8 cellular contexts compared by ENCODE assay signal in genomic region chr1:99004270-99005141, GRCh38.
DNase-seq lines count a peak whose midpoint lies in the region; ATAC-seq lines count a peak whose summit lies in the region.

A gene with protein sequence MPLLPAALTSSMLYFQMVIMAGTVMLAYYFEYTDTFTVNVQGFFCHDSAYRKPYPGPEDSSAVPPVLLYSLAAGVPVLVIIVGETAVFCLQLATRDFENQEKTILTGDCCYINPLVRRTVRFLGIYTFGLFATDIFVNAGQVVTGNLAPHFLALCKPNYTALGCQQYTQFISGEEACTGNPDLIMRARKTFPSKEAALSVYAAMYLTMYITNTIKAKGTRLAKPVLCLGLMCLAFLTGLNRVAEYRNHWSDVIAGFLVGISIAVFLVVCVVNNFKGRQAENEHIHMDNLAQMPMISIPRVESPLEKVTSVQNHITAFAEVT (minus strand): TSS chr1:99004861. CDS start chr1:99004671, 190 bp downstream.

- DNase-seq in NCI-H69 (lab: John Stamatoyannopoulos, UW), result peak; percentile 29
- DNase-seq in astrocyte of the hippocampus (ENCODE audit: low read depth, low spot score), result peak; percentile 64
- peak; percentile 17 for DNase-seq in iris pigment epithelial cell (ENCODE audit: low read depth)
- peak; percentile 20 to 37 for DNase-seq in stimulated activated CD4-positive, alpha-beta T cell treated with anti-CD3 and anti-CD28 coated beads, Interleukin-2, amount 100 ng/mL, for 24 hours
- no peak for DNase-seq in DMS153 treated with DMSO at 0.1 percent for 48 hours (lab: John Stamatoyannopoulos, UW; ENCODE audit: unreplicated experiment)

- H3K4me1 ChIP-seq in ES-I3 (ENCODE audit: insufficient read depth, low read length), result 0 out of 2 replicates have a peak, but pooled peaks cover 3% of the 10 kb centered on the region

- H3K9ac ChIP-seq in ES-I3 (ENCODE audit: low read depth, low read length), result peak within 1 kb of the TSS; percentile 78

- no peak for ATAC-seq in GM18873 (IDR thresholded peaks at IDR 0.05; ENCODE audit: low FRiP score, unreplicated experiment)
- no peak for ATAC-seq in HG02840 (IDR thresholded peaks at IDR 0.05; ENCODE audit: low FRiP score, unreplicated experiment)

- no peaks in the 10 kb centered on the region for H3K9me3 ChIP-seq in ES-I3 (ENCODE audit: control insufficient read depth, insufficient read depth, low read length)

- H3K36me3 ChIP-seq in ES-I3 (ENCODE audit: insufficient read depth, low read length), result no peaks in the 10 kb centered on the region
